In genomic region chr1:32817815-32818786, GRCh38 we compare ENCODE assay signal across 1 cellular context.
TF ChIP-seq lines count a peak whose summit lies in the region.

No MANE protein-coding gene starts in this region.

TF ChIP-seq in IMR-90, 13 proteins besides CTCF, POLR2A, EP300 and RAD21 (continued from another document):
- TF ChIP-seq CHD1 (IDR thresholded peaks at IDR 0.05; ENCODE audit: low read depth, low read length) = no peak
- TF ChIP-seq MAZ (IDR thresholded peaks at IDR 0.05; ENCODE audit: borderline replicate concordance, low read depth, low read length) = peak; percentile 21; the same call in 1 of the 2 replicates
- TF ChIP-seq FOS (IDR thresholded peaks at IDR 0.05; ENCODE audit: low read depth, low read length) = no peak
